ENCODE assay signal across 8 cellular contexts in the genomic region with DNA sequence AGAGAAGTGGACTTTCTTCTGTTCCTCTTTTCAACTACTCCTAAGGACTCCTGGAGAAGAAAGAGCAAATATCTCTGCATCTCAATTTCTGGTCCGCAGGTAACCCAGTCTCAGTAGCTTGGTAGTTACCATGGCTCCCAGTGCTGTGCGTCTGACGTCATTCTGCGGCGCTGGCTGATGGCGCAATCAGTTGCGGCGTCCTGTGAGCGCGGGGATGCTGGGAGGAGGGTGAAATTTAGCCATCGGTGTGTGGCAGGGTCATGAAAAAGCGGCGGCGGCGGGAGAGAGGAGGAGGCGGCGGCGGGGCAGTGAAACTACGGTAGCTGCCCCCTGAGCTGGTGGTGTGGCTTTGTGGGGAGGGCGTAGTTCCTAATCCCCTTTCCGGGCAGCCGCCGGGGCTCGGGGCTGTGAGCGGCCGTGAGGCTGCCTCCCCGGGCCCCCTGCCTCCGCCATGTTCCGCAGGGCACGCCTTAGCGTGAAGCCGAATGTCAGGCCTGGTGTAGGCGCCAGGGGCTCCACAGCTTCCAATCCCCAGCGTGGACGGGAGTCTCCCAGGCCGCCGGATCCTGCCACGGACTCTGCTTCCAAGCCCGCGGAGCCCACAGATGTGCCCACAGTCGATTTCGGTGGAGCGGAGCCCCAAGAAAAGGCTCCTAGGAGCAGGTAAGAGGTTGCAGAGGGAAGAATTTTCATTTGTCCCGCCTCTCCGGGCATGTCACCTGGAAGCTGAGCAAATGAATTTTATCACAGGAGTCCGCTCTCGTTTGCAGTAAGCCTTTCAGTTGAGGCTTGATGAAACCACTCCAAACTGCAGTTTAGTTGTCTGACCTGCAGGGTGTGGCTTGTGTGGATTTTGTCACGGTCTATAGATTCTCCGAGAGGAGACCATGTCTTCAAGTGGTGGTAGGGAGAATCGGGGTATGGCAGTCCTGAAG. TPM values are rescaled to one million over a fixed set of nuclear protein-coding genes. Genes with fewer than 3 reads are reported as not detected.
A peak's percentile ranks its signal among the peaks of the same experiment; 100 is the strongest.
DNase-seq lines count a peak whose midpoint lies in the region; ATAC-seq and TF ChIP-seq lines count a peak whose summit lies in the region.

A gene with protein sequence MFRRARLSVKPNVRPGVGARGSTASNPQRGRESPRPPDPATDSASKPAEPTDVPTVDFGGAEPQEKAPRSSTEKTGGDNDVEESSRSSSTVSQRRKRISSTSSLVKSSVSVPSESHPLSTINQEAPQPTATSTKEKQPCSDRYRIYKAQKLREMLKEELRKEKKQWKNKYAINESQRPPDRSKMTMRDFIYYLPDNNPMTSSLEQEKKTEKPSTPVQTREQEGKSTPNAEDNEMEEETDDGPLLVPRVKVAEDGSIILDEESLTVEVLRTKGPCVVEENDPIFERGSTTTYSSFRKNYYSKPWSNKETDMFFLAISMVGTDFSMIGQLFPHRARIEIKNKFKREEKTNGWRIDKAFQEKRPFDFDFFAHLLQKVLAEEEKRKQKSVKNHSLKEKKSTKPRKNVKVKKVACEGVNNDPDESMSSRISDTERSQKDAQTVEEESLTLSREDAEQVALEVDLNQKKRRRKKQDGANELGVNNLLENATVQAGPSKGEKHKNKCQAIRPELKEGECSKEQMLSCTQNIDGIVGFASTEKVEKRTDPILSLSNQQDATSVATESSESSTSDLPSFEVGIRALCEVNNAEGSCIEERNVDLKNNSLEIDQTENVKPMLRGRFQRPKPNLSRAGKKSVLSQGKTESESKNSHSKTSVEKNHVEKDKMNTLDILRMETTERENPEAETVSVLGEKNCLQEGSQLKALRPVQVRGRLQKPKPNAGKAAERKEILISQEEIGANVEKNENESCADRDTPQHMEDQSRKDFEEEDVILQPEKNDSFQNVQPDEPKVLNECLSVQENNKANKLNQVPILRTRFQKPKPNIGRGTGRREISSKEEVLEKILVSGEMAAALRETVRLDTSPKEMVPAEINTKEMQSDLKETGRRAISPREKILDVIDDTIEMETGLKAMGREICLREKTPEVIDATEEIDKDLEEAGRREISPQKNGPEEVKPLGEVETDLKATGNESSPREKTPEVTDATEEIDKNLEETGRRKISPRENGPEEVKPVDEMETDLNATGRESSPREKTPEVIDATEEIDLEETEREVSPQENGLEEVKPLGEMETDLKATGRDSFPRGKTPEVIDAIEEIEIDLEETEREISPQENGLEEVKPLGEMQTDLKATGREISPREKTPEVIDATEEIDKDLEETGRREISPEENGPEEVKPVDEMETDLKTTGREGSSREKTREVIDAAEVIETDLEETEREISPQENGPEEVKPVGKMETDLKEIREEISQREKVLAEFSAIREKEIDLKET (N-terminal part only) (plus strand): TSS at position 225 of the 935 bp plus-strand sequence. CDS start 227 bp downstream, at position 452.

- intact Hi-C loops in left ventricle myocardium inferior (cut with micrococcal nuclease) = no loop called here

- peaks cover 10% of the 10 kb centered on the region for H3K27me3 ChIP-seq in left ventricle myocardium inferior (ENCODE audit: low read depth)

- DNase-seq in NCI-H1694 treated with DMSO at 0.1 percent for 48 hours (lab: John Stamatoyannopoulos, UW) = peak; percentile 77
- peak; percentile 83 to 97 (median 88) for DNase-seq in T-helper 17 cell
- peak; percentile 74 to 98 (median 90) for DNase-seq in amygdala (lab: John Stamatoyannopoulos, UW)
- peak; percentile 98 for DNase-seq in left ventricle myocardium inferior
- peak; percentile 91 for DNase-seq in progenitor cell of endocrine pancreas (ENCODE audit: low spot score, unreplicated experiment)
- peak; percentile 97 for DNase-seq in ureter (ENCODE audit: low spot score)

- peaks cover 19% of the 10 kb centered on the region for H3K27me3 Mint-ChIP-seq in T-helper 17 cell
- H3K27me3 Mint-ChIP-seq in progenitor cell of endocrine pancreas = peaks cover 5% of the 10 kb centered on the region

- peaks cover 5% of the 10 kb centered on the region for H3K36me3 Mint-ChIP-seq in T-helper 17 cell (ENCODE audit: low read depth)
- peaks cover 8% of the 10 kb centered on the region for H3K36me3 Mint-ChIP-seq in progenitor cell of endocrine pancreas (ENCODE audit: insufficient read depth)

- H3K36me3 ChIP-seq in left ventricle myocardium inferior = peaks cover 22% of the 10 kb centered on the region

- peak; percentile 40 for TF ChIP-seq CTCF in left ventricle myocardium inferior (IDR thresholded peaks at IDR 0.05; ENCODE audit: borderline replicate concordance)
- peak; percentile 39 for TF ChIP-seq CTCF in progenitor cell of endocrine pancreas (IDR thresholded peaks at IDR 0.05; ENCODE audit: unreplicated experiment)

- peak within 1 kb of the TSS; percentile 95 for H3K27ac ChIP-seq in left ventricle myocardium inferior (replicated peaks)

- H3K9me3 Mint-ChIP-seq in progenitor cell of endocrine pancreas (ENCODE audit: low read depth) = no peaks in the 10 kb centered on the region

- H3K4me3 Mint-ChIP-seq in T-helper 17 cell (peak within 1 kb of the TSS; percentile 98), progenitor cell of endocrine pancreas (ENCODE audit: low read depth) (peak within 1 kb of the TSS; percentile 95)

- H3K27ac Mint-ChIP-seq in T-helper 17 cell = peak within 1 kb of the TSS; percentile 97
- H3K27ac Mint-ChIP-seq in progenitor cell of endocrine pancreas = peak within 1 kb of the TSS; percentile 98

- peaks cover 37% of the 10 kb centered on the region for H3K4me1 ChIP-seq in left ventricle myocardium inferior

- ATAC-seq in GM18498 (IDR thresholded peaks at IDR 0.05; ENCODE audit: unreplicated experiment) (peak; percentile 94), HG02938 (IDR thresholded peaks at IDR 0.05; ENCODE audit: unreplicated experiment) (peak; percentile 90), T-helper 17 cell (peak; percentile 89)

- peak within 1 kb of the TSS; percentile 94 for H3K4me3 ChIP-seq in left ventricle myocardium inferior

- H3K9me3 ChIP-seq in T-helper 17 cell (ENCODE audit: control insufficient read depth, low read length, poor library complexity, severe bottlenecking) (no peaks in the 10 kb centered on the region), left ventricle myocardium inferior (replicated peaks) (no peaks in the 10 kb centered on the region)

- H3K4me1 Mint-ChIP-seq in T-helper 17 cell (peaks cover 22% of the 10 kb centered on the region), progenitor cell of endocrine pancreas (ENCODE audit: low read depth) (peaks cover 19% of the 10 kb centered on the region)

RNA-seq across cellular contexts. Expression of the gene that starts here (rescaled TPM):
- 10 to 100 TPM; 37.8 to 38.7 TPM for total RNA-seq in T-helper 17 cell
- 15.1 TPM for total RNA-seq in left ventricle myocardium inferior
- total RNA-seq in progenitor cell of endocrine pancreas = 33.8 and 34.3 TPM in 2 replicates
- total RNA-seq in ureter = 39.9 TPM

Comparison
In these comparisons a context has a peak if more than half of its experiments do, and no peak if none do; other contexts are left out.
1. Peak in every context shown above with its lines: DNase-seq, ATAC-seq, H3K4me3 ChIP-seq and H3K27ac ChIP-seq.